1 cellular context compared by ENCODE assay signal in the genomic region with DNA sequence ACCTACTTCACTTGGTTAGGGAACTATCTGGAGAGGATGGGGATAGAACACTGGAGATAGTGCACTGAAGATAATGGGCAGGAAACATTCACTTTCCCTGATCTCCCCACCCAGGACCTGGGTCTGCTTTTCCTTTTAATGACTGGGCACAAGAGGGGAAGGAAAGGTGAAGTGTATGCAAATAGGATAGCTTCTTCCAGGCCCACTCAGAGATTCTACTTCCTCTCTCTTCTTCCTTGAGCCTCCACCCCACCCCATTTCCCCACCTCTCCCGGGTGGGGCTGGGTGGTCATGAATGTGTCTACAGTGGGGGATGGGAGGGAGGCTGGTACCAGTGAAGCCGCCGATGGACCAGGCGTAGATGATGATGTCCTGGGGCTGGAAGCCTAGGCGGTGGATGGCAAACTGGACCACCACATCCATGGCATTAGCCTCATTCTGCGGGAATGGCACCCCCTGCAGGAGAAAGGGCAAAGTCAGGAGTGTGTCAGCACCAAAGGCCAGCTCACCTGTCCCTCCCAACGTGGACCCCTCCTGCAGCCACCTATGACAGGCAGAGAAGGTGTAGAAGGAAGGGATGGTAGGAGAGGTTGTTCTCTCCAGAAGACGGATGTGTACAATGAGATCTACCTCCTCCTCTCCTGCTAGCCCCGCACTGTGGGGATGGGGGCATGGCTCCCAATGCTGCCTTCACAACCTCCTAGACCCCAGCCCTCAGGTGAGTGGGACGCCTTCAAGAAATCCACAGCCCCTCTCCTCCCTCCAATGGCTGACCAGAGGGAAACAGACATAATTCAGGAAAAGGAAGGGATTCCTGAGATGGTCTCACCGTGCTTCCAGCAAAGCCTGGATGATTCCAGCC.
TF ChIP-seq lines count a peak whose summit lies in the region.

No MANE protein-coding gene starts in this region.

TF ChIP-seq in K562, 482 proteins besides CTCF, POLR2A, EP300 and RAD21 (continued from another document and continues in another):
- no peak for TF ChIP-seq DEAF1 (CRISPR knock-in tag; IDR thresholded peaks at IDR 0.05)
- peak; percentile 30; the same call in 1 of the 2 replicates for TF ChIP-seq RREB1 (CRISPR knock-in tag; IDR thresholded peaks at IDR 0.05)
- TF ChIP-seq ZNF780A (CRISPR knock-in tag; IDR thresholded peaks at IDR 0.05) = no peak
- TF ChIP-seq, protein P1, sequence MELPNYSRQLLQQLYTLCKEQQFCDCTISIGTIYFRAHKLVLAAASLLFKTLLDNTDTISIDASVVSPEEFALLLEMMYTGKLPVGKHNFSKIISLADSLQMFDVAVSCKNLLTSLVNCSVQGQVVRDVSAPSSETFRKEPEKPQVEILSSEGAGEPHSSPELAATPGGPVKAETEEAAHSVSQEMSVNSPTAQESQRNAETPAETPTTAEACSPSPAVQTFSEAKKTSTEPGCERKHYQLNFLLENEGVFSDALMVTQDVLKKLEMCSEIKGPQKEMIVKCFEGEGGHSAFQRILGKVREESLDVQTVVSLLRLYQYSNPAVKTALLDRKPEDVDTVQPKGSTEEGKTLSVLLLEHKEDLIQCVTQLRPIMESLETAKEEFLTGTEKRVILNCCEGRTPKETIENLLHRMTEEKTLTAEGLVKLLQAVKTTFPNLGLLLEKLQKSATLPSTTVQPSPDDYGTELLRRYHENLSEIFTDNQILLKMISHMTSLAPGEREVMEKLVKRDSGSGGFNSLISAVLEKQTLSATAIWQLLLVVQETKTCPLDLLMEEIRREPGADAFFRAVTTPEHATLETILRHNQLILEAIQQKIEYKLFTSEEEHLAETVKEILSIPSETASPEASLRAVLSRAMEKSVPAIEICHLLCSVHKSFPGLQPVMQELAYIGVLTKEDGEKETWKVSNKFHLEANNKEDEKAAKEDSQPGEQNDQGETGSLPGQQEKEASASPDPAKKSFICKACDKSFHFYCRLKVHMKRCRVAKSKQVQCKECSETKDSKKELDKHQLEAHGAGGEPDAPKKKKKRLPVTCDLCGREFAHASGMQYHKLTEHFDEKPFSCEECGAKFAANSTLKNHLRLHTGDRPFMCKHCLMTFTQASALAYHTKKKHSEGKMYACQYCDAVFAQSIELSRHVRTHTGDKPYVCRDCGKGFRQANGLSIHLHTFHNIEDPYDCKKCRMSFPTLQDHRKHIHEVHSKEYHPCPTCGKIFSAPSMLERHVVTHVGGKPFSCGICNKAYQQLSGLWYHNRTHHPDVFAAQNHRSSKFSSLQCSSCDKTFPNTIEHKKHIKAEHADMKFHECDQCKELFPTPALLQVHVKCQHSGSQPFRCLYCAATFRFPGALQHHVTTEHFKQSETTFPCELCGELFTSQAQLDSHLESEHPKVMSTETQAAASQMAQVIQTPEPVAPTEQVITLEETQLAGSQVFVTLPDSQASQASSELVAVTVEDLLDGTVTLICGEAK (IDR thresholded peaks at IDR 0.05) = no peak
- TF ChIP-seq, protein P1 (CRISPR knock-in tag; IDR thresholded peaks at IDR 0.05) = no peak
- TF ChIP-seq NR3C1 (CRISPR knock-in tag; IDR thresholded peaks at IDR 0.05) = peak; percentile 57
- no peak for TF ChIP-seq BDP1 (IDR thresholded peaks at IDR 0.05; ENCODE audit: insufficient read depth, insufficient read length)
- TF ChIP-seq SFPQ (IDR thresholded peaks at IDR 0.05; ENCODE audit: low read depth, low read length) = no peak
- TF ChIP-seq SMAD2 (IDR thresholded peaks at IDR 0.05; ENCODE audit: low read depth, low read length) = no peak
- TF ChIP-seq, protein P2, sequence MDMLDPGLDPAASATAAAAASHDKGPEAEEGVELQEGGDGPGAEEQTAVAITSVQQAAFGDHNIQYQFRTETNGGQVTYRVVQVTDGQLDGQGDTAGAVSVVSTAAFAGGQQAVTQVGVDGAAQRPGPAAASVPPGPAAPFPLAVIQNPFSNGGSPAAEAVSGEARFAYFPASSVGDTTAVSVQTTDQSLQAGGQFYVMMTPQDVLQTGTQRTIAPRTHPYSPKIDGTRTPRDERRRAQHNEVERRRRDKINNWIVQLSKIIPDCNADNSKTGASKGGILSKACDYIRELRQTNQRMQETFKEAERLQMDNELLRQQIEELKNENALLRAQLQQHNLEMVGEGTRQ (CRISPR knock-in tag; IDR thresholded peaks at IDR 0.05) = no peak
- no peak for TF ChIP-seq ZNF644 (tag; IDR thresholded peaks at IDR 0.05; ENCODE audit: low read depth)
- no peak for TF ChIP-seq NELFE (IDR thresholded peaks at IDR 0.05; ENCODE audit: insufficient read depth, insufficient read length)
- TF ChIP-seq, protein P3, sequence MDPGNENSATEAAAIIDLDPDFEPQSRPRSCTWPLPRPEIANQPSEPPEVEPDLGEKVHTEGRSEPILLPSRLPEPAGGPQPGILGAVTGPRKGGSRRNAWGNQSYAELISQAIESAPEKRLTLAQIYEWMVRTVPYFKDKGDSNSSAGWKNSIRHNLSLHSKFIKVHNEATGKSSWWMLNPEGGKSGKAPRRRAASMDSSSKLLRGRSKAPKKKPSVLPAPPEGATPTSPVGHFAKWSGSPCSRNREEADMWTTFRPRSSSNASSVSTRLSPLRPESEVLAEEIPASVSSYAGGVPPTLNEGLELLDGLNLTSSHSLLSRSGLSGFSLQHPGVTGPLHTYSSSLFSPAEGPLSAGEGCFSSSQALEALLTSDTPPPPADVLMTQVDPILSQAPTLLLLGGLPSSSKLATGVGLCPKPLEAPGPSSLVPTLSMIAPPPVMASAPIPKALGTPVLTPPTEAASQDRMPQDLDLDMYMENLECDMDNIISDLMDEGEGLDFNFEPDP (CRISPR knock-in tag; IDR thresholded peaks at IDR 0.05) = no peak
- TF ChIP-seq RCOR1 (IDR thresholded peaks at IDR 0.05; ENCODE audit: borderline replicate concordance in 1 of 2, low read depth in 2 of 2, low read length in 2 of 2) = 0 out of 4 replicates have a peak, but pooled peaks of 1 of the 2 experiments have one; percentile 48
- TF ChIP-seq ZC3H11A (IDR thresholded peaks at IDR 0.05; ENCODE audit: low read depth, low read length) = peak; percentile 66; the same call in 1 of the 2 replicates
- TF ChIP-seq CBX5 (IDR thresholded peaks at IDR 0.05; ENCODE audit: borderline replicate concordance, low read depth) = no peak
- no peak for TF ChIP-seq TEAD2 (tag; IDR thresholded peaks at IDR 0.05)
- no peak for TF ChIP-seq IRF9 (tag; IDR thresholded peaks at IDR 0.05)
- no peak for TF ChIP-seq GTF2E2 (tag; IDR thresholded peaks at IDR 0.05)
